In the genomic region with DNA sequence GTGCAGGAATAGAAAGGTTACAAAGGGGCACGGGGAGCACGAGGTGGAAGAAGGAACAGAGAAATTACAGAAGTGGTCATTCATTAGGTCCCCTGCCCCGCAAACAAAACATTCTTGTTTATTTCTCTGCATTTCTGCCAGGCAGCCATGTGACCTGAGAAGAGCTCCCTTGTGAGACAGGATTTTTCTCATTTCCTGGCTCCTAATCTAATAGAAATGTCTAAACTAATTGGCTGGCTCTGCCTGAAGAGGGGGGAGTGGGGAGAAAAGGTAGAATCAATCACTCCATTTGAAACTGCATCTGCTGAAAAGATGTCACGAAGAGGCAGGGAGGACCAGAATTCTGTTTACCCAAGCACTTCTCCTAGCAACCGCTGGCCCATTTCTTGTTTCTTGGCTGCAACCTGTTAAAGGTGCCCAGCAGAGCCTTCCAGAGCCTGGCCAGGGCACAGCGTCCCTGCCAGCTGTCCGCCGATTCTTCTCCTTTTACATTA, we compare ENCODE assay signal across 14 cellular contexts.
DNase-seq lines count a peak whose midpoint lies in the region; ATAC-seq and TF ChIP-seq lines count a peak whose summit lies in the region.
"Had no signal": no experiment of that assay in that cellular context is flagged by ENCODE, and none has a peak within 500 bp of the region (broad histone marks: within the 10 kb centered on the region; RNA-seq: fewer than 3 reads in every experiment).

No MANE protein-coding gene starts in this region.

- ATAC-seq in SK-N-SH treated with all-trans-retinoic acid at 6 μM for 48 hours (peak; percentile 18; the same call in 1 of the 3 replicates), GM21360 (IDR thresholded peaks at IDR 0.05; ENCODE audit: unreplicated experiment) (no peak)
- ATAC-seq: GM12878, WTC11 had no signal

- H3K9me3 Mint-ChIP-seq in nephron: no peaks in the 10 kb centered on the region

- H3K4me1 Mint-ChIP-seq in nephron: peaks cover 30% of the 10 kb centered on the region
- H3K4me1 Mint-ChIP-seq: memory B cell had no signal

- no peaks in the 10 kb centered on the region for H3K36me3 Mint-ChIP-seq in nephron (ENCODE audit: low read depth)
- H3K36me3 Mint-ChIP-seq: memory B cell had no signal

- peak overlapping the region in 2 of 3 experiments; percentile 7 to 26 for H3K4me3 Mint-ChIP-seq in nephron
- H3K4me3 Mint-ChIP-seq: memory B cell, WTC11 had no signal

- peak; percentile 4 for DNase-seq in COLO668 (lab: John Stamatoyannopoulos, UW; ENCODE audit: unreplicated experiment)
- DNase-seq in NCI-H146 treated with DMSO at 0.1 percent for 48 hours (lab: John Stamatoyannopoulos, UW; ENCODE audit: unreplicated experiment): peak; percentile 26
- DNase-seq in NCI-H446 (lab: John Stamatoyannopoulos, UW): no peak
- DNase-seq in NCI-H526 treated with DMSO at 0.1 percent for 48 hours (lab: John Stamatoyannopoulos, UW): no peak
- no peak for DNase-seq in activated CD4-positive, CD25-positive, alpha-beta regulatory T cell treated with anti-CD3 and anti-CD28 coated beads, Interleukin-2, amount 50 U/mL, for 72 hours
- DNase-seq: cortex of kidney; DND-41; NK-92 treated with Interleukin-12 subunit alpha and Interleukin-12 subunit beta, amount 100 ng/mL, for 24 hours had no signal

- H3K27me3 Mint-ChIP-seq in nephron (ENCODE audit: low read depth): peaks cover 39% of the 10 kb centered on the region

- TF ChIP-seq CTCF in nephron (IDR thresholded peaks at IDR 0.05; ENCODE audit: unreplicated experiment in 3 of 3): no peak

- H3K27ac Mint-ChIP-seq in nephron: peak overlapping the region; percentile 12 to 56 (median 13)
- H3K27ac Mint-ChIP-seq: memory B cell, WTC11 had no signal

TF ChIP-seq in SK-N-SH treated with all-trans-retinoic acid at 6 μM for 48 hours, 23 proteins besides CTCF, POLR2A, EP300 and RAD21:
- no peak for TF ChIP-seq PPARA (CRISPR knock-in tag; IDR thresholded peaks at IDR 0.05; ENCODE audit: borderline replicate concordance)
- no peak; the same call in 1 of the 2 replicates for TF ChIP-seq ZNF565 (CRISPR knock-in tag; conservative IDR thresholded peaks at IDR 0.05; ENCODE audit: low read depth)
- 0 out of 2 replicates have a peak, but pooled peaks have one; percentile 7 for TF ChIP-seq ISL1 (CRISPR knock-in tag; IDR thresholded peaks at IDR 0.05)
- peak; percentile 20; the same call in 1 of the 2 replicates for TF ChIP-seq ZNF8 (CRISPR knock-in tag; IDR thresholded peaks at IDR 0.05)
- TF ChIP-seq, protein P1, sequence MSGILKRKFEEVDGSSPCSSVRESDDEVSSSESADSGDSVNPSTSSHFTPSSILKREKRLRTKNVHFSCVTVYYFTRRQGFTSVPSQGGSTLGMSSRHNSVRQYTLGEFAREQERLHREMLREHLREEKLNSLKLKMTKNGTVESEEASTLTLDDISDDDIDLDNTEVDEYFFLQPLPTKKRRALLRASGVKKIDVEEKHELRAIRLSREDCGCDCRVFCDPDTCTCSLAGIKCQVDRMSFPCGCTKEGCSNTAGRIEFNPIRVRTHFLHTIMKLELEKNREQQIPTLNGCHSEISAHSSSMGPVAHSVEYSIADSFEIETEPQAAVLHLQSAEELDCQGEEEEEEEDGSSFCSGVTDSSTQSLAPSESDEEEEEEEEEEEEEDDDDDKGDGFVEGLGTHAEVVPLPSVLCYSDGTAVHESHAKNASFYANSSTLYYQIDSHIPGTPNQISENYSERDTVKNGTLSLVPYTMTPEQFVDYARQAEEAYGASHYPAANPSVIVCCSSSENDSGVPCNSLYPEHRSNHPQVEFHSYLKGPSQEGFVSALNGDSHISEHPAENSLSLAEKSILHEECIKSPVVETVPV (CRISPR knock-in tag; IDR thresholded peaks at IDR 0.05): peak; percentile 29; the same call in 1 of the 2 replicates
- peak; percentile 95 for TF ChIP-seq TCF4 (CRISPR knock-in tag; IDR thresholded peaks at IDR 0.05; ENCODE audit: borderline replicate concordance)
- TF ChIP-seq TSHZ2 (CRISPR knock-in tag; IDR thresholded peaks at IDR 0.05): peak; percentile 90; the same call in 1 of the 2 replicates

Comparison
In these comparisons a context has a peak if more than half of its experiments do, and no peak if none do; other contexts are left out.
1. DNase-seq: peak in COLO668 (single experiment) and NCI-H146 treated with DMSO at 0.1 percent for 48 hours (single experiment); none in NCI-H446 (0 of 2), NCI-H526 treated with DMSO at 0.1 percent for 48 hours (single experiment) and activated CD4-positive, CD25-positive, alpha-beta regulatory T cell treated with anti-CD3 and anti-CD28 coated beads, Interleukin-2, amount 50 U/mL, for 72 hours (single experiment).